ENCODE assay signal across 8 cellular contexts in the genomic region with DNA sequence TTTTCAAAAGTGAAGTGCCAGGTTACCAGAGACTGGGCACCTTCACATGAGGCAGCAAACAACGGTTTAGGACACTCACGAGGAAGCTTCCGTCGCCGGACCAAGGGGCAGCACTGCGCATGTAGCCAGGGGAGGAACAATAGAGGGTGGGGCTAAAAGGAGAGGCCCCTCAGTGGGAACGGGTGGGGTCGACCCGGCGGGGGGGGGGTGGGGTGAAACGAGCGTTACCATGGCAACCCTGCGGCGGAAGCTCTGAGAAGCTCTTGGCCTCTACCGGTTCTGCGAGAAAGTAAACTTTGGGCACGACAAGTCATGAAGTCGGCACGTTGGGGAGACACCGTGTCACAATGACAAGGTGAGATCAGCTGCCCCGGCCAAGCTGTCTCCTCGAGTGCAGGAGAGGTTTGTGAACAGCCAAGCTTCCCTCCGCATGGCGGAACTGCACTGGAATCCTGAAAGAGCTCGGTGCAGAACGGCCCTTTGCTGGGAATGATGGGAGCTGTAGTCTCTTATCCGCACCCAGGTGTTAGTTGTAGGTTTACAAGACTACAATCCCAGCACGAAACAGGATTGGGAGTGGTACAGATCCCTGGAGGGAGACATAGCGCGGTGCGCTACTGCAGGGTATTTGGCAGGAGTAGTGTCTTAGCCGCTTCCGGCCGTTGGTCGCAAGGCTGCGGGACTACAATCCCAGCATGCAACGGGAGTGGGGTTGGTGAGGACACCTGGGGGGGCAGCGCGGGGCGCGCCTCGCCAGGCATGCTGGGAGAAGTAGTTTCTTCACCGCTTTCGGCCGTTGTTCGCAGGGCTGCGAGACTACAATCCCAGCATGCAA.
DNase-seq lines count a peak whose midpoint lies in the region; ATAC-seq, FAIRE-seq and TF ChIP-seq lines count a peak whose summit lies in the region.

No MANE protein-coding gene starts in this region.

- no peak for FAIRE-seq in bronchial epithelial cell (lab: Jason Lieb, UNC)

- H3K27ac Mint-ChIP-seq in activated B cell treated with CpG ODN at 0.5 μM for 24 hours: peak overlapping the region; percentile 93

- peaks cover 58% of the 10 kb centered on the region for H3K9me3 ChIP-seq in mesenchymal stem cell (ENCODE audit: control insufficient read depth, low read length)

- no peak overlapping the region for H3K4ac ChIP-seq in mesenchymal stem cell (ENCODE audit: low read depth in 1 of 2, low read length in 2 of 2)

- H3K4me3 Mint-ChIP-seq in activated B cell treated with CpG ODN at 0.5 μM for 24 hours: peak overlapping the region; percentile 90

- no peak overlapping the region for H2AK5ac ChIP-seq in mesenchymal stem cell (ENCODE audit: low read length, severe bottlenecking)

- H3K4me1 Mint-ChIP-seq in activated B cell treated with CpG ODN at 0.5 μM for 24 hours: peaks cover 4% of the 10 kb centered on the region

- H3K4me1 ChIP-seq in mesenchymal stem cell (ENCODE audit: control insufficient read depth, insufficient read depth, low read depth, low read length): no peaks in the 10 kb centered on the region

- no peak overlapping the region for H2AFZ ChIP-seq in mesenchymal stem cell (ENCODE audit: low read depth, low read length)

- no peak overlapping the region for H2BK12ac ChIP-seq in mesenchymal stem cell (ENCODE audit: low read length in 2 of 2)

- peak overlapping the region; percentile 81 for H3K9ac ChIP-seq in mesenchymal stem cell (ENCODE audit: low read length)

- no peak overlapping the region for H3K23ac ChIP-seq in mesenchymal stem cell (ENCODE audit: low read length in 2 of 2)

- POLR2A ChIA-PET in activated B cell treated with CpG ODN at 0.5 μM for 24 hours (lab: Charles Lee): interaction anchor here (0.6 to 2.0 kb wide), 13 partner anchors 19 to 1448 kb away, joined by 3 to 19 read pairs (median 5); a partner anchor contains a TSS

- peak overlapping the region; percentile 40 for H3K4me3 ChIP-seq in bronchial epithelial cell (ENCODE audit: low read depth, low read length)
- peak overlapping the region in 1 of 2 experiments; percentile 73 for H3K4me3 ChIP-seq in mesenchymal stem cell (ENCODE audit: insufficient read depth in 1 of 2, low read depth in 1 of 2, low read length in 2 of 2)

- H3K36me3 ChIP-seq in bronchial epithelial cell (ENCODE audit: control insufficient read depth, insufficient read depth, low read length): no peaks in the 10 kb centered on the region
- peaks cover 0 to 3% of the 10 kb centered on the region in 2 experiments for H3K36me3 ChIP-seq in mesenchymal stem cell (ENCODE audit: control insufficient read depth in 1 of 2, insufficient read depth in 2 of 2, low read depth in 1 of 2, low read length in 2 of 2)

- DNase-seq in Ammon's horn (ENCODE audit: low spot score): peak; percentile 96
- DNase-seq in activated B cell treated with CpG ODN at 0.5 μM for 24 hours: peak; percentile 63
- peak; percentile 60 for DNase-seq in bronchial epithelial cell (ENCODE audit: low read depth)
- DNase-seq in mesenchymal stem cell: no peak
- peak; percentile 60 to 83 for DNase-seq in stimulated activated CD8-positive, alpha-beta memory T cell treated with anti-CD3 and anti-CD28 coated beads, Interleukin-4, amount 100 ng/mL, for 1 hour (ENCODE audit: low read depth in 2 of 2, low spot score in 1 of 2)
- no peak for DNase-seq in OCI-M1 (lab: John Stamatoyannopoulos, UW)

- no peak overlapping the region for H3K18ac ChIP-seq in mesenchymal stem cell (ENCODE audit: low read depth in 1 of 2, low read length in 2 of 2)

- 88% methylated on average over 47 of the region's 47 CpGs for WGBS in mesenchymal stem cell

- no peak overlapping the region for H3K14ac ChIP-seq in mesenchymal stem cell (ENCODE audit: low read length in 2 of 2)

- ATAC-seq in HG03520 (IDR thresholded peaks at IDR 0.05; ENCODE audit: unreplicated experiment) (peak; percentile 79), activated B cell treated with CpG ODN at 0.5 μM for 24 hours (ENCODE audit: low read depth) (peak; percentile 89), GM21390 (IDR thresholded peaks at IDR 0.05; ENCODE audit: unreplicated experiment) (no peak)

- peaks cover 5% of the 10 kb centered on the region for H3K36me3 Mint-ChIP-seq in activated B cell treated with CpG ODN at 0.5 μM for 24 hours (ENCODE audit: low read depth)

- no peaks in the 10 kb centered on the region for H3K79me1 ChIP-seq in mesenchymal stem cell (replicated peaks; ENCODE audit: low read length, poor library complexity, severe bottlenecking)

- H3K4me2 ChIP-seq in mesenchymal stem cell (ENCODE audit: low read length, poor library complexity, severe bottlenecking): no peak overlapping the region

- H2BK15ac ChIP-seq in mesenchymal stem cell (ENCODE audit: low read depth, poor library complexity, severe bottlenecking): no peak overlapping the region

- no peaks in the 10 kb centered on the region for H3K27me3 ChIP-seq in bronchial epithelial cell (ENCODE audit: control insufficient read depth, insufficient read depth, low read length)
- H3K27me3 ChIP-seq in mesenchymal stem cell (ENCODE audit: control insufficient read depth in 1 of 2, insufficient read depth in 1 of 2, low read length in 2 of 2): no peaks in the 10 kb centered on the region

- TF ChIP-seq CTCF in activated B cell treated with CpG ODN at 0.5 μM for 24 hours (IDR thresholded peaks at IDR 0.05) (no peak), bronchial epithelial cell (IDR thresholded peaks at IDR 0.05; ENCODE audit: insufficient read depth, low read length, severe bottlenecking) (no peak)

- H3K27ac ChIP-seq in mesenchymal stem cell (ENCODE audit: low read length, poor library complexity, severe bottlenecking): no peak overlapping the region

- CTCF ChIA-PET in activated B cell treated with CpG ODN at 0.5 μM for 24 hours (lab: Charles Lee): no interaction called here

- H2BK5ac ChIP-seq in mesenchymal stem cell (ENCODE audit: low read depth, low read length, poor library complexity, severe bottlenecking): no peak overlapping the region

- no peaks in the 10 kb centered on the region for H3K27me3 Mint-ChIP-seq in activated B cell treated with CpG ODN at 0.5 μM for 24 hours

- no peak overlapping the region for H4K91ac ChIP-seq in mesenchymal stem cell (ENCODE audit: low read length)

- H4K8ac ChIP-seq in mesenchymal stem cell (ENCODE audit: low read length): no peak overlapping the region

- H3K9me3 Mint-ChIP-seq in activated B cell treated with CpG ODN at 0.5 μM for 24 hours: peaks cover 10% of the 10 kb centered on the region

- intact Hi-C loops in activated B cell treated with CpG ODN at 0.5 μM for 24 hours (cut with micrococcal nuclease): loop anchor here (1.0 to 10.0 kb wide), 8 partner anchors 26 to 1946 kb away; a partner anchor contains a TSS

- no peak overlapping the region for H2BK120ac ChIP-seq in mesenchymal stem cell (ENCODE audit: low read depth, low read length)

Comparison
In these comparisons a context has a peak if more than half of its experiments do, and no peak if none do; other contexts are left out.
1. DNase-seq: peak in Ammon's horn (single experiment), activated B cell treated with CpG ODN at 0.5 μM for 24 hours (single experiment), bronchial epithelial cell (single experiment) and stimulated activated CD8-positive, alpha-beta memory T cell treated with anti-CD3 and anti-CD28 coated beads, Interleukin-4, amount 100 ng/mL, for 1 hour (2 of 2); none in mesenchymal stem cell (single experiment) and OCI-M1 (single experiment).